In genomic region chr2:229372207-229372606, GRCh38 we compare ENCODE assay signal across 19 cellular contexts.
DNase-seq lines count a peak whose midpoint lies in the region; ATAC-seq and TF ChIP-seq lines count a peak whose summit lies in the region.
"Had no signal": no experiment of that assay in that cellular context is flagged by ENCODE, and none has a peak within 500 bp of the region (broad histone marks: within the 10 kb centered on the region; RNA-seq: fewer than 3 reads in every experiment).

No MANE protein-coding gene starts in this region.

- H3K4me1 ChIP-seq in left lung (no peaks in the 10 kb centered on the region), upper lobe of right lung (no peaks in the 10 kb centered on the region), tibial nerve (no peaks in the 10 kb centered on the region), mesendoderm (ENCODE audit: control insufficient read depth, low read depth, low read length) (no peaks in the 10 kb centered on the region)
- H3K4me1 ChIP-seq: BLaER1 treated with 17β-estradiol and CSF1 and Interleukin-3, amounts not matched to agents 10 nM and 100 nM; HAP-1 had no signal

- H2BK5ac ChIP-seq in mesendoderm (ENCODE audit: low read length), result no peak overlapping the region

- no peak overlapping the region for H3K4ac ChIP-seq in mesendoderm (ENCODE audit: low read depth, low read length)

- TF ChIP-seq CTCF in brain (conservative IDR thresholded peaks at IDR 0.05) (no peak), left lung (IDR thresholded peaks at IDR 0.05) (no peak), upper lobe of right lung (IDR thresholded peaks at IDR 0.05) (no peak), tibial nerve (IDR thresholded peaks at IDR 0.05) (no peak)

- H3K27ac ChIP-seq in left lung, result no peak overlapping the region
- no peak overlapping the region for H3K27ac ChIP-seq in upper lobe of right lung
- H3K27ac ChIP-seq in tibial nerve, result no peak overlapping the region
- no peak overlapping the region for H3K27ac ChIP-seq in mesendoderm (ENCODE audit: low read depth, low read length)
- H3K27ac ChIP-seq: BLaER1 treated with 17β-estradiol and CSF1 and Interleukin-3, amounts not matched to agents 10 nM and 100 nM; GM23248 had no signal

- H3K36me3 Mint-ChIP-seq in brain, result peaks cover 52% of the 10 kb centered on the region
- H3K36me3 Mint-ChIP-seq: CD8-positive, alpha-beta T cell had no signal

- H2AK5ac ChIP-seq in mesendoderm (ENCODE audit: low read length), result no peak overlapping the region

- H3K27me3 ChIP-seq in left lung, result no peaks in the 10 kb centered on the region
- H3K27me3 ChIP-seq in upper lobe of right lung, result no peaks in the 10 kb centered on the region
- H3K27me3 ChIP-seq in tibial nerve, result no peaks in the 10 kb centered on the region
- H3K27me3 ChIP-seq in mesendoderm (ENCODE audit: insufficient read depth, low read length, poor library complexity), result no peaks in the 10 kb centered on the region
- H3K27me3 ChIP-seq: BLaER1 treated with 17β-estradiol and CSF1 and Interleukin-3, amounts not matched to agents 10 nM and 100 nM had no signal

- no peaks in the 10 kb centered on the region for H3K79me2 ChIP-seq in mesendoderm (ENCODE audit: control insufficient read depth, insufficient read depth, low read length)

- TF ChIP-seq EP300 in tibial nerve (IDR thresholded peaks at IDR 0.05), result no peak

- ATAC-seq in Right ventricle myocardium superior (ENCODE audit: poor library complexity) (peak; percentile 36), left ventricle myocardium superior (no peak), left lung (peak; percentile 26), upper lobe of right lung (peak; percentile 39)
- ATAC-seq: CD8-positive, alpha-beta T cell; GM12878; HepG2 had no signal

- H3K9me3 ChIP-seq in left lung (peaks cover 0 to 12% of the 10 kb centered on the region in 2 donors), upper lobe of right lung (peaks cover 6% of the 10 kb centered on the region), tibial nerve (peaks cover 0 to 5% (median 0%) of the 10 kb centered on the region in 4 donors)
- H3K9me3 ChIP-seq: HAP-1 had no signal

- TF ChIP-seq POLR2A in tibial nerve (IDR thresholded peaks at IDR 0.05), result no peak

- intact Hi-C loops in Right ventricle myocardium superior (cut with DNase I) (no loop called here), left ventricle myocardium superior (cut with micrococcal nuclease) (no loop called here), left lung (cut with DNase I) (no loop called here), upper lobe of right lung (cut with DNase I) (no loop called here)

- H3K79me1 ChIP-seq in mesendoderm (ENCODE audit: low read length), result no peaks in the 10 kb centered on the region

- H3K18ac ChIP-seq in mesendoderm (ENCODE audit: low read length), result no peak overlapping the region

- 78 to 79% methylated on average over 3 of the region's 3 CpGs for WGBS in tibial nerve, 2 donors
- no CpG with 5 or more reads among the region's 3 CpGs for WGBS in mesendoderm (ENCODE audit: extremely low coverage, insufficient coverage, low lambda C conversion rate)

- peaks cover 15% of the 10 kb centered on the region for H3K4me1 Mint-ChIP-seq in brain
- H3K4me1 Mint-ChIP-seq: B cell had no signal

- H3K27ac Mint-ChIP-seq in brain, result peak overlapping the region in 4 of 5 experiments; percentile 6 to 58 (median 26)
- H3K27ac Mint-ChIP-seq: B cell; CD8-positive, alpha-beta T cell had no signal

- H3K36me3 ChIP-seq in left lung (no peaks in the 10 kb centered on the region), upper lobe of right lung (no peaks in the 10 kb centered on the region), tibial nerve (no peaks in the 10 kb centered on the region), mesendoderm (ENCODE audit: control insufficient read depth, insufficient read depth, low read length) (no peaks in the 10 kb centered on the region)
- H3K36me3 ChIP-seq: HAP-1 had no signal

- no peak overlapping the region for H2BK15ac ChIP-seq in mesendoderm (replicated peaks; ENCODE audit: low read depth)

- no peak for DNase-seq in Right ventricle myocardium superior
- no peak for DNase-seq in left ventricle myocardium superior
- DNase-seq in left lung, result no peak
- no peak for DNase-seq in upper lobe of right lung
- DNase-seq in tibial nerve (ENCODE audit: low spot score in 2 of 2), result no peak
- no peak for DNase-seq in mesendoderm
- no peak for DNase-seq in dermis blood vessel endothelial cell
- DNase-seq: 8988T; Calu3; CD8-positive, alpha-beta T cell; DMS79 treated with DMSO at 0.1 percent for 48 hours; EL; GM23248 had no signal

- H3K4me3 ChIP-seq in left lung (no peak overlapping the region), upper lobe of right lung (no peak overlapping the region), tibial nerve (no peak overlapping the region), mesendoderm (ENCODE audit: low read length) (no peak overlapping the region)
- H3K4me3 ChIP-seq: BLaER1 treated with 17β-estradiol and CSF1 and Interleukin-3, amounts not matched to agents 10 nM and 100 nM; GM12878; GM23248; HAP-1 had no signal

- no peak overlapping the region for H4K8ac ChIP-seq in mesendoderm (ENCODE audit: low read depth, low read length)

- no peak overlapping the region for H3K23ac ChIP-seq in mesendoderm (ENCODE audit: low read length)

- H3K56ac ChIP-seq in mesendoderm (ENCODE audit: low read length), result no peak overlapping the region

- no peak overlapping the region for H2BK120ac ChIP-seq in mesendoderm (ENCODE audit: low read depth, low read length)

- H4K5ac ChIP-seq in mesendoderm (ENCODE audit: low read length), result no peak overlapping the region

- H3K9ac ChIP-seq in mesendoderm (ENCODE audit: low read length), result no peak overlapping the region
- H3K9ac ChIP-seq: BLaER1 treated with 17β-estradiol and CSF1 and Interleukin-3, amounts not matched to agents 10 nM and 100 nM; GM23248 had no signal

- no peak overlapping the region for H3K4me3 Mint-ChIP-seq in brain
- H3K4me3 Mint-ChIP-seq: B cell; CD8-positive, alpha-beta T cell had no signal

- H3K9me3 Mint-ChIP-seq in brain, result peaks cover 4 to 14% (median 13%) of the 10 kb centered on the region in 5 experiments

- H3K27me3 Mint-ChIP-seq in brain, result no peaks in the 10 kb centered on the region
- H3K27me3 Mint-ChIP-seq: B cell had no signal

- no peak overlapping the region for H3K4me2 ChIP-seq in mesendoderm (ENCODE audit: low read length)
- H3K4me2 ChIP-seq: BLaER1 treated with 17β-estradiol and CSF1 and Interleukin-3, amounts not matched to agents 10 nM and 100 nM had no signal
